ENCODE assay signal across 8 cellular contexts in the genomic region with DNA sequence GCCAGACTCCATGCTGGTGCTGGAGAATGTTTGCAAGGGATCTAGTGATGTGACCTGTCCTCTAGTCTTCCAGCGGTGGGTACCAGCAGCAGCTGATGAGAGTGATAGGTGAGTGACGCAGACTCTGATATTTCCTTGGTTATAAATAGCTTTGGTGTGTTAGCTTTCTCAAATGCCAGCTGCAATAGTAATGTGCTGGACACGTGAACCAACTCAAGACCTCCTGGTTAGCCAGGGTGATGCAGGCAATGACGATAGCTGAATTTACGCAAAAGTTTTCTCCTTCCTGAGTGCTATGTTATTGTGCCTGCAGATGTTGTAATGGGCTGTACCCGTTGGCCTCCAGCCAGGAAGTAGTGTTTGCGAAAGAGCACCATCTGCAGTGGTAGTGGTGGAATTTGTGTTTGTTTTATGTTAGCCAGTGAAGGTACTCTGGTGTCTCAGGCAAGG.
DNase-seq lines count a peak whose midpoint lies in the region; ATAC-seq and TF ChIP-seq lines count a peak whose summit lies in the region.

No MANE protein-coding gene starts in this region.

- H3K4me3 ChIP-seq in OCI-LY1 (ENCODE audit: low read depth, low read length, poor library complexity, severe bottlenecking) (no peak overlapping the region), psoas muscle (no peak overlapping the region)

- no peaks in the 10 kb centered on the region for H3K27me3 Mint-ChIP-seq in activated T-helper 17 cell treated with anti-CD3 and anti-CD28 coated beads, Interleukin-2, amount 50 U/mL, for 72 hours

- no peak overlapping the region for H3K27ac Mint-ChIP-seq in activated T-helper 17 cell treated with anti-CD3 and anti-CD28 coated beads, Interleukin-2, amount 50 U/mL, for 72 hours

- no peaks in the 10 kb centered on the region for H3K36me3 Mint-ChIP-seq in activated T-helper 17 cell treated with anti-CD3 and anti-CD28 coated beads, Interleukin-2, amount 50 U/mL, for 72 hours (ENCODE audit: low read depth)

- no peak overlapping the region for H3K4me3 Mint-ChIP-seq in activated T-helper 17 cell treated with anti-CD3 and anti-CD28 coated beads, Interleukin-2, amount 50 U/mL, for 72 hours

- TF ChIP-seq CTCF in OCI-LY1 (IDR thresholded peaks at IDR 0.05; ENCODE audit: low read length): peak; percentile 7; the same call in 1 of the 2 replicates
- TF ChIP-seq CTCF in psoas muscle (IDR thresholded peaks at IDR 0.05): no peak

- no peaks in the 10 kb centered on the region for H4K20me1 ChIP-seq in OCI-LY1 (ENCODE audit: insufficient read depth, low read length)

- H3K9me2 ChIP-seq in OCI-LY1 (ENCODE audit: low read depth, low read length): no peaks in the 10 kb centered on the region

- intact Hi-C loops in psoas muscle (cut with DNase I): no loop called here

- no peaks in the 10 kb centered on the region for H3K79me2 ChIP-seq in OCI-LY1 (ENCODE audit: insufficient read depth, low read length)

- DNase-seq in GM03348 (ENCODE audit: low spot score) (peak; percentile 66), fibroblast of gingiva (ENCODE audit: low read depth) (peak; percentile 100), psoas muscle (peak; percentile 58 to 70)
- DNase-seq in activated CD8-positive, alpha-beta memory T cell treated with anti-CD3 and anti-CD28 coated beads, Interleukin-2, amount 50 U/mL, for 4 hours: no peak

- peaks cover 5% of the 10 kb centered on the region for H3K9me3 Mint-ChIP-seq in activated T-helper 17 cell treated with anti-CD3 and anti-CD28 coated beads, Interleukin-2, amount 50 U/mL, for 72 hours

- H3K9me3 ChIP-seq in OCI-LY1 (ENCODE audit: low read length) (no peaks in the 10 kb centered on the region), psoas muscle (peaks cover 19% of the 10 kb centered on the region)

- H3K27me3 ChIP-seq in OCI-LY1 (ENCODE audit: insufficient read depth, low read length) (no peaks in the 10 kb centered on the region), psoas muscle (ENCODE audit: insufficient read depth in 3 of 3, low read length in 2 of 3) (no peaks in the 10 kb centered on the region)

- H3K9ac ChIP-seq in OCI-LY1 (ENCODE audit: low read length): no peak overlapping the region

- H3K4me1 ChIP-seq in OCI-LY1 (ENCODE audit: insufficient read depth, low read length, severe bottlenecking) (peaks cover 13% of the 10 kb centered on the region), psoas muscle (no peaks in the 10 kb centered on the region)

- no peak overlapping the region for H2AFZ ChIP-seq in OCI-LY1 (ENCODE audit: low read length)

- H3K36me3 ChIP-seq in OCI-LY1 (ENCODE audit: insufficient read depth, low read length) (no peaks in the 10 kb centered on the region), psoas muscle (ENCODE audit: insufficient read depth in 1 of 2, low read depth in 1 of 2) (no peaks in the 10 kb centered on the region)

- H3F3A ChIP-seq in OCI-LY1 (ENCODE audit: insufficient read depth, low read length): no peaks in the 10 kb centered on the region

- no peak overlapping the region; the same call in 1 of the 2 replicates for H3K4me2 ChIP-seq in OCI-LY1 (ENCODE audit: low read length)

- WGBS in psoas muscle, 3 donors: 34 to 53% (median 44%) methylated on average over 7 of the region's 7 CpGs

- no peaks in the 10 kb centered on the region for H3K4me1 Mint-ChIP-seq in activated T-helper 17 cell treated with anti-CD3 and anti-CD28 coated beads, Interleukin-2, amount 50 U/mL, for 72 hours

- H3K27ac ChIP-seq in OCI-LY1 (ENCODE audit: low read depth, low read length, poor library complexity, severe bottlenecking): no peak overlapping the region
- H3K27ac ChIP-seq in psoas muscle: no peak overlapping the region

- ATAC-seq in psoas muscle (peak; percentile 36 to 75 (median 58)), HG03139 (IDR thresholded peaks at IDR 0.05; ENCODE audit: unreplicated experiment) (no peak), GM18502 (IDR thresholded peaks at IDR 0.05; ENCODE audit: poor library complexity, unreplicated experiment) (no peak)
- no peak for ATAC-seq in activated T-helper 17 cell treated with anti-CD3 and anti-CD28 coated beads, Interleukin-2, amount 50 U/mL, for 72 hours (replicated peaks)

Comparison
In these comparisons a context has a peak if more than half of its experiments do, and no peak if none do; other contexts are left out.
1. ATAC-seq: peak in psoas muscle (4 of 4); none in HG03139 (single experiment), GM18502 (single experiment) and activated T-helper 17 cell treated with anti-CD3 and anti-CD28 coated beads, Interleukin-2, amount 50 U/mL, for 72 hours (single experiment).